8 cellular contexts compared by ENCODE assay signal in genomic region chr17:7329360-7330098, GRCh38. TPM values are rescaled to one million over a fixed set of nuclear protein-coding genes. Genes with fewer than 3 reads are reported as not detected.
DNase-seq lines count a peak whose midpoint lies in the region; ATAC-seq and TF ChIP-seq lines count a peak whose summit lies in the region.

No MANE protein-coding gene starts in this region.

- DNase-seq in NCI-H1436 (lab: John Stamatoyannopoulos, UW) (peak; percentile 97), SW480 (ENCODE audit: low spot score) (peak; percentile 98), cardiac muscle cell (ENCODE audit: low read depth in 1 of 2, low spot score in 1 of 2) (peak; percentile 97 to 99), tibial nerve (ENCODE audit: low spot score in 2 of 2) (peak; percentile 96 to 97)

- H3K4me1 ChIP-seq in cardiac muscle cell (ENCODE audit: low read depth) (peaks cover 12% of the 10 kb centered on the region), parathyroid adenoma (peaks cover 9% of the 10 kb centered on the region), tibial nerve (peaks cover 0 to 30% (median 14%) of the 10 kb centered on the region in 4 donors)

- H3K4me3 ChIP-seq in GM12875 (ENCODE audit: low read depth, low read length) = peak overlapping the region; percentile 94
- H3K4me3 ChIP-seq in cardiac muscle cell = peak overlapping the region; percentile 81
- peak overlapping the region; percentile 95 for H3K4me3 ChIP-seq in parathyroid adenoma (ENCODE audit: low read depth, low read length)
- H3K4me3 ChIP-seq in tibial nerve = peak overlapping the region; percentile 77 to 91 (median 79)

- WGBS in adipose tissue, 3 donors = 0% methylated on average over 51 of the region's 51 CpGs
- 0 to 1% methylated on average over 33 to 42 of the region's 51 CpGs for WGBS in tibial nerve, 2 donors

- no peaks in the 10 kb centered on the region for H3K9me3 ChIP-seq in cardiac muscle cell (ENCODE audit: low read depth)
- H3K9me3 ChIP-seq in parathyroid adenoma (ENCODE audit: control insufficient read depth, low read length) = no peaks in the 10 kb centered on the region
- no peaks in the 10 kb centered on the region for H3K9me3 ChIP-seq in tibial nerve

- peak; percentile 52 to 98 for TF ChIP-seq EP300 in tibial nerve (IDR thresholded peaks at IDR 0.05)

- peaks cover under 1% of the 10 kb centered on the region for H3K36me3 ChIP-seq in cardiac muscle cell
- H3K36me3 ChIP-seq in parathyroid adenoma (ENCODE audit: control insufficient read depth, insufficient read depth, low read length) = no peaks in the 10 kb centered on the region
- peaks cover 0 to 27% (median 0%) of the 10 kb centered on the region in 3 donors for H3K36me3 ChIP-seq in tibial nerve

- ATAC-seq in HG02763 (IDR thresholded peaks at IDR 0.05; ENCODE audit: unreplicated experiment) = peak; percentile 63

- peak overlapping the region; percentile 81 for H2AFZ ChIP-seq in parathyroid adenoma

- no peaks in the 10 kb centered on the region for H3K27me3 ChIP-seq in cardiac muscle cell
- H3K27me3 ChIP-seq in parathyroid adenoma (ENCODE audit: control insufficient read depth, insufficient read depth, low read length) = no peaks in the 10 kb centered on the region
- peaks cover 0 to 21% of the 10 kb centered on the region in 2 donors for H3K27me3 ChIP-seq in tibial nerve

- peak overlapping the region; percentile 96 for H3K4me2 ChIP-seq in parathyroid adenoma (ENCODE audit: low read length)

- H3K27ac ChIP-seq in adipose tissue (ENCODE audit: low read depth, low read length) (peak overlapping the region; percentile 40), cardiac muscle cell (peak overlapping the region; percentile 89), parathyroid adenoma (peak overlapping the region; percentile 94), tibial nerve (peak overlapping the region; percentile 78 to 97 (median 86))

- H3K9ac ChIP-seq in parathyroid adenoma = no peak overlapping the region

- no peak for TF ChIP-seq CTCF in GM12875 (IDR thresholded peaks at IDR 0.05; ENCODE audit: borderline replicate concordance, insufficient read depth, low read depth, low read length)
- TF ChIP-seq CTCF in cardiac muscle cell (IDR thresholded peaks at IDR 0.05; ENCODE audit: low read depth, low read length) = no peak
- TF ChIP-seq CTCF in parathyroid adenoma (IDR thresholded peaks at IDR 0.05) = peak; percentile 8
- TF ChIP-seq CTCF in tibial nerve (IDR thresholded peaks at IDR 0.05) = peak in 3 of 5 experiments; percentile 4 to 40 (median 24)

- H3K79me2 ChIP-seq in parathyroid adenoma = peaks cover 1% of the 10 kb centered on the region

- peak; percentile 77 to 85 for TF ChIP-seq POLR2A in tibial nerve (IDR thresholded peaks at IDR 0.05)

RNA-seq across cellular contexts. Expression of gene NEURL4, which starts 0.4 kb away (rescaled TPM):
- 10 to 100 TPM; 11.8 to 25.2 (median 17.9) TPM for polyA plus RNA-seq in adipose tissue
- total RNA-seq in cardiac muscle cell = 25.3 and 32.4 TPM in 2 replicates
- polyA plus RNA-seq in cardiac muscle cell = 12.2 and 15.5 TPM in 2 replicates
- 10 to 100 TPM; 16.2 to 40.2 (median 27.5) TPM for total RNA-seq in tibial nerve

RNA-seq across cellular contexts. Expression of gene ACAP1, which starts 6.8 kb away (rescaled TPM):
- polyA plus RNA-seq in adipose tissue (10 to 100 TPM in 1 of 3 donors, 1 to 10 TPM in 2; 4.0 to 12.7 (median 5.2) TPM), cardiac muscle cell (25.9 and 32.1 TPM in 2 replicates)
- total RNA-seq in cardiac muscle cell (1.4 and 6.9 TPM in 2 replicates), tibial nerve (10 to 100 TPM in 3 of 4 donors, 1 to 10 TPM in 1; 8.1 to 33.1 (median 11.2) TPM)

RNA-seq across cellular contexts. Expression of gene GPS2, which starts 14.4 kb away (rescaled TPM):
- polyA plus RNA-seq in adipose tissue = 10 to 100 TPM; 40.1 to 55.5 (median 47.5) TPM
- 59.9 and 76.2 TPM in 2 replicates for total RNA-seq in cardiac muscle cell
- 68.7 and 97.4 TPM in 2 replicates for polyA plus RNA-seq in cardiac muscle cell
- 100 to 1,000 TPM in 1 of 4 donors, 10 to 100 TPM in 3; 36.1 to 108 (median 57.3) TPM for total RNA-seq in tibial nerve

RNA-seq across cellular contexts. Expression of gene EIF5A, which starts 22.1 kb away (rescaled TPM):
- polyA plus RNA-seq in adipose tissue = 100 to 1,000 TPM; 204 to 587 (median 428) TPM
- total RNA-seq in cardiac muscle cell = 319 and 545 TPM in 2 replicates
- polyA plus RNA-seq in cardiac muscle cell = 719 and 988 TPM in 2 replicates
- 100 to 1,000 TPM; 106 to 278 (median 132) TPM for total RNA-seq in tibial nerve

RNA-seq across cellular contexts. Expression of gene KCTD11, which starts 22.4 kb away (rescaled TPM):
- polyA plus RNA-seq in adipose tissue (10 to 100 TPM in 1 of 3 donors, 1 to 10 TPM in 2; 6.3 to 11.2 (median 9.9) TPM), cardiac muscle cell (10.7 and 14.0 TPM in 2 replicates)
- total RNA-seq in cardiac muscle cell (15.9 and 18.4 TPM in 2 replicates), tibial nerve (10 to 100 TPM; 25.3 to 35.4 (median 28.7) TPM)

Comparison
In these comparisons a context has a peak if more than half of its experiments do, and no peak if none do; other contexts are left out.
1. Peak in every context shown above with its lines: DNase-seq, ATAC-seq, H3K4me3 ChIP-seq and H3K27ac ChIP-seq.
2. CTCF ChIP-seq: peak in parathyroid adenoma (single experiment) and tibial nerve (3 of 5); none in GM12875 (single experiment) and cardiac muscle cell (single experiment).
3. H3K27ac ChIP-seq: peak in every context shown above with its lines; median percentile 94 in parathyroid adenoma; 89 in cardiac muscle cell; 86 in tibial nerve; 40 in adipose tissue.